ENCODE assay signal across 8 cellular contexts in the genomic region with DNA sequence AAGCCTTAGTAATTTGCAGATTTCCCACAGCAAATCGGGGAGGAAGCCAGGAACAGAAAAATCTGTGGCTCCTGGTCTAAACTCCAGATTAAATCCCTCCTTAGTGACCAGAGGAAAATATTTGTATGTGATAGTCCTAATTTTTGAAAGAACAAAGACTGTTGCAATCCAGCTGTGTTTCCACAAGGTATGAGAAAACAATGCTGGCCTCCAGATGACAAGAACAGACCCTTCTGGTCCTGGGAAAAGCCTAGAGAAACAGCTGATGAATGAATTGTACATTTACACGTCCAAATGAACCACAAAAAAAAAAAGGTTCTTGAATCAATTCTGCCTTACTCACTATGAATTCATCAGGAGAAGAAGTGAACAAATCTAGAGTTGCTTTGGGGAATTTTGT.
A peak's percentile ranks its signal among the peaks of the same experiment; 100 is the strongest.
DNase-seq lines count a peak whose midpoint lies in the region; ATAC-seq and TF ChIP-seq lines count a peak whose summit lies in the region.

No MANE protein-coding gene starts in this region.

- H2AFZ ChIP-seq in trophoblast cell (ENCODE audit: insufficient read depth, low read length, poor library complexity), result no peak overlapping the region

- no peaks in the 10 kb centered on the region for H3K9me3 ChIP-seq in DOHH2 (ENCODE audit: control insufficient read depth, insufficient read depth, low read length)
- no peaks in the 10 kb centered on the region for H3K9me3 ChIP-seq in trophoblast cell (ENCODE audit: insufficient read depth, low read depth, low read length)

- H3K4me3 ChIP-seq in DOHH2 (ENCODE audit: low read length), result peak overlapping the region; percentile 73
- H3K4me3 ChIP-seq in trophoblast cell (ENCODE audit: low read depth, low read length), result no peak overlapping the region

- no peak overlapping the region for H4K12ac ChIP-seq in trophoblast cell (ENCODE audit: low read depth, low read length)

- no peak overlapping the region for H3K23ac ChIP-seq in trophoblast cell (ENCODE audit: low read length)

- H4K91ac ChIP-seq in trophoblast cell (ENCODE audit: low read depth, low read length), result no peak overlapping the region

- no peak overlapping the region for H3K14ac ChIP-seq in trophoblast cell (ENCODE audit: low read length)

- peaks cover 11% of the 10 kb centered on the region; the same call in 1 of the 2 replicates for H4K20me1 ChIP-seq in DOHH2 (ENCODE audit: control insufficient read depth, insufficient read depth, low read depth, low read length)

- H3K36me3 ChIP-seq in DOHH2 (ENCODE audit: control insufficient read depth, low read length), result peaks cover 34% of the 10 kb centered on the region
- H3K36me3 ChIP-seq in trophoblast cell (ENCODE audit: control insufficient read depth in 1 of 2, insufficient read depth in 2 of 2, low read length in 2 of 2), result no peaks in the 10 kb centered on the region

- no CpG with 5 or more reads among the region's 2 CpGs for WGBS in trophoblast cell (ENCODE audit: extremely low coverage, insufficient coverage, insufficient read length)

- peaks cover 16% of the 10 kb centered on the region for H3K79me1 ChIP-seq in trophoblast cell (ENCODE audit: low read length)

- no peak for TF ChIP-seq CTCF in DOHH2 (IDR thresholded peaks at IDR 0.05; ENCODE audit: low read depth, low read length, poor library complexity, severe bottlenecking)

- H3K4ac ChIP-seq in trophoblast cell (ENCODE audit: low read depth, low read length), result no peak overlapping the region

- H3K4me2 ChIP-seq in DOHH2 (ENCODE audit: low read length) (peak overlapping the region; percentile 91), trophoblast cell (ENCODE audit: low read length) (no peak overlapping the region)

- H2AK5ac ChIP-seq in trophoblast cell (ENCODE audit: low read length), result no peak overlapping the region

- no peaks in the 10 kb centered on the region for H3K9me2 ChIP-seq in DOHH2 (replicated peaks; ENCODE audit: control insufficient read depth, low read length)

- ATAC-seq in HG03565 (IDR thresholded peaks at IDR 0.05; ENCODE audit: unreplicated experiment), result no peak

- H3K79me2 ChIP-seq in DOHH2 (ENCODE audit: control insufficient read depth, low read length) (peaks cover 47% of the 10 kb centered on the region), trophoblast cell (ENCODE audit: control insufficient read depth, insufficient read depth, low read length, poor library complexity) (peaks cover 16% of the 10 kb centered on the region)

- H3K4me1 ChIP-seq in DOHH2 (ENCODE audit: control insufficient read depth, low read length) (peaks cover 68% of the 10 kb centered on the region), trophoblast cell (ENCODE audit: control insufficient read depth in 1 of 2, insufficient read depth in 2 of 2, low read length in 2 of 2) (peaks cover 0 to 4% of the 10 kb centered on the region in 2 experiments)

- H3K27ac ChIP-seq in DOHH2 (ENCODE audit: low read depth, low read length) (peak overlapping the region; percentile 82), epithelial cell of prostate (peak overlapping the region; percentile 99), trophoblast cell (ENCODE audit: low read depth, low read length) (peak overlapping the region; percentile 3)

- no peak overlapping the region for H2BK120ac ChIP-seq in trophoblast cell (ENCODE audit: insufficient read depth, low read length, poor library complexity)

- DNase-seq in RKO (ENCODE audit: low spot score), result peak; percentile 51
- no peak for DNase-seq in epithelial cell of prostate (ENCODE audit: low read depth, low spot score)
- DNase-seq in trophoblast cell, result peak in 1 of 2 donors; percentile 67
- DNase-seq in EL, result no peak
- DNase-seq in C1 segment of cervical spinal cord (lab: John Stamatoyannopoulos, UW), result no peak
- DNase-seq in DMS79 (lab: John Stamatoyannopoulos, UW), result no peak

- H3F3A ChIP-seq in DOHH2 (ENCODE audit: control insufficient read depth, insufficient read depth), result peaks cover 2% of the 10 kb centered on the region; the same call in 1 of the 2 replicates

- H4K8ac ChIP-seq in trophoblast cell (ENCODE audit: low read depth, low read length), result no peak overlapping the region

- no peak overlapping the region for H3K9ac ChIP-seq in trophoblast cell (ENCODE audit: low read length)

- no peaks in the 10 kb centered on the region for H3K27me3 ChIP-seq in DOHH2 (ENCODE audit: control insufficient read depth, low read length)
- no peaks in the 10 kb centered on the region for H3K27me3 ChIP-seq in trophoblast cell (ENCODE audit: insufficient read depth, low read length)

- H2BK5ac ChIP-seq in trophoblast cell (ENCODE audit: low read depth, low read length, poor library complexity), result no peak overlapping the region

- no peak overlapping the region for H3K18ac ChIP-seq in trophoblast cell (ENCODE audit: low read length)

- no peak overlapping the region for H2BK12ac ChIP-seq in trophoblast cell (ENCODE audit: low read length)

Comparison
In these comparisons a context has a peak if more than half of its experiments do, and no peak if none do; other contexts are left out.
1. H3K27ac ChIP-seq: peak in every context shown above with its lines; median percentile 99 in epithelial cell of prostate; 82 in DOHH2; 3 in trophoblast cell.